1 cellular context compared by ENCODE assay signal in genomic region chr3:133038089-133038730, GRCh38.
TF ChIP-seq lines count a peak whose summit lies in the region.

TSS of gene TMEM108 (plus strand) at chr3:133038391.

TF ChIP-seq in K562, 482 proteins besides CTCF, POLR2A, EP300 and RAD21 (continued from another document and continues in another):
- no peak for TF ChIP-seq AFF1 (IDR thresholded peaks at IDR 0.05; ENCODE audit: low read depth in 1 of 2, partially characterized antibody in 2 of 2)
- no peak for TF ChIP-seq ZNF584 (CRISPR knock-in tag; IDR thresholded peaks at IDR 0.05; ENCODE audit: low read depth)
- no peak for TF ChIP-seq MLLT1 (IDR thresholded peaks at IDR 0.05)
- TF ChIP-seq ZFP91 (CRISPR knock-in tag; IDR thresholded peaks at IDR 0.05) = no peak
- no peak for TF ChIP-seq ETS1 (conservative IDR thresholded peaks at IDR 0.05; ENCODE audit: control insufficient read depth, low read depth, low read length)
- TF ChIP-seq ZNF740 (CRISPR knock-in tag; IDR thresholded peaks at IDR 0.05) = no peak
- TF ChIP-seq ZNF740 (tag; IDR thresholded peaks at IDR 0.05) = no peak
- no peak for TF ChIP-seq ZFX (CRISPR knock-in tag; IDR thresholded peaks at IDR 0.05)
- TF ChIP-seq ZNF174 (CRISPR knock-in tag; IDR thresholded peaks at IDR 0.05) = no peak
- TF ChIP-seq ZNF280B (CRISPR knock-in tag; IDR thresholded peaks at IDR 0.05) = no peak
- TF ChIP-seq ZNF561 (CRISPR knock-in tag; conservative IDR thresholded peaks at IDR 0.05) = no peak
- no peak for TF ChIP-seq NR4A1 (CRISPR knock-in tag; IDR thresholded peaks at IDR 0.05)
- TF ChIP-seq NR4A1 (tag; IDR thresholded peaks at IDR 0.05) = no peak
- no peak for TF ChIP-seq PHTF2 (CRISPR knock-in tag; IDR thresholded peaks at IDR 0.05)
- no peak for TF ChIP-seq U2AF1 (optimal IDR thresholded peaks at IDR 0.05; ENCODE audit: low read depth, low read length)
- no peak for TF ChIP-seq TBP (optimal IDR thresholded peaks at IDR 0.05; ENCODE audit: low read depth, low read length)
- no peak for TF ChIP-seq C11orf30 (IDR thresholded peaks at IDR 0.05; ENCODE audit: low read depth)
- TF ChIP-seq CHD2 (IDR thresholded peaks at IDR 0.05; ENCODE audit: low read depth, low read length) = no peak
- TF ChIP-seq ZBTB17 (CRISPR knock-in tag; IDR thresholded peaks at IDR 0.05) = no peak
- TF ChIP-seq ESRRB (CRISPR knock-in tag; IDR thresholded peaks at IDR 0.05; ENCODE audit: borderline replicate concordance) = no peak
- no peak for TF ChIP-seq SPI1 (IDR thresholded peaks at IDR 0.05; ENCODE audit: borderline replicate concordance, low read depth, low read length)
- peak; percentile 16 for TF ChIP-seq MEIS2 (IDR thresholded peaks at IDR 0.05; ENCODE audit: partially characterized antibody)
- TF ChIP-seq TCF7L2 (IDR thresholded peaks at IDR 0.05; ENCODE audit: low read depth, low read length) = no peak
- TF ChIP-seq XRCC4 (IDR thresholded peaks at IDR 0.05; ENCODE audit: extremely low read depth, insufficient read depth, insufficient read length) = no peak
- TF ChIP-seq YY1 (IDR thresholded peaks at IDR 0.05; ENCODE audit: borderline replicate concordance in 1 of 3, control insufficient read depth in 1 of 3, extremely low read depth in 1 of 3, insufficient read depth in 3 of 3, insufficient read length in 1 of 3, insufficient replicate concordance in 2 of 3, low read depth in 1 of 3, low read length in 2 of 3) = no peak
- TF ChIP-seq ZSCAN32 (CRISPR knock-in tag; IDR thresholded peaks at IDR 0.05) = no peak
- no peak for TF ChIP-seq ZNF280A (IDR thresholded peaks at IDR 0.05; ENCODE audit: low read depth, partially characterized antibody)
- TF ChIP-seq MAX (CRISPR knock-in tag; IDR thresholded peaks at IDR 0.05) = no peak
- TF ChIP-seq SMAD4 (CRISPR knock-in tag; conservative IDR thresholded peaks at IDR 0.05) = no peak
- no peak for TF ChIP-seq HMG20A (CRISPR knock-in tag; conservative IDR thresholded peaks at IDR 0.05)
- TF ChIP-seq TAF15 (IDR thresholded peaks at IDR 0.05; ENCODE audit: low read depth, low read length) = no peak
- no peak for TF ChIP-seq ZSCAN29 (IDR thresholded peaks at IDR 0.05)
- TF ChIP-seq NCOA1 (IDR thresholded peaks at IDR 0.05; ENCODE audit: low read depth) = no peak
- no peak for TF ChIP-seq ETV1 (tag; conservative IDR thresholded peaks at IDR 0.05; ENCODE audit: low read depth)
- no peak for TF ChIP-seq ZNF23 (CRISPR knock-in tag; IDR thresholded peaks at IDR 0.05)
- TF ChIP-seq ZNF12 (CRISPR knock-in tag; IDR thresholded peaks at IDR 0.05) = no peak
- no peak for TF ChIP-seq SRSF1 (IDR thresholded peaks at IDR 0.05; ENCODE audit: low read depth, low read length)
- TF ChIP-seq RFX1 (IDR thresholded peaks at IDR 0.05) = no peak
- no peak for TF ChIP-seq NFE2L1 (tag; IDR thresholded peaks at IDR 0.05; ENCODE audit: borderline replicate concordance, low read depth)
- TF ChIP-seq ID3 (CRISPR knock-in tag; IDR thresholded peaks at IDR 0.05) = no peak
- TF ChIP-seq ID3 (tag; IDR thresholded peaks at IDR 0.05) = no peak
- TF ChIP-seq PHF8 (IDR thresholded peaks at IDR 0.05; ENCODE audit: borderline replicate concordance, low read length) = no peak
- TF ChIP-seq TOE1 (IDR thresholded peaks at IDR 0.05; ENCODE audit: borderline replicate concordance) = peak; percentile 89; the same call in 1 of the 2 replicates
- TF ChIP-seq TOE1 (CRISPR knock-in tag; IDR thresholded peaks at IDR 0.05; ENCODE audit: borderline replicate concordance, low read depth) = no peak
- TF ChIP-seq SNRNP70 (optimal IDR thresholded peaks at IDR 0.05; ENCODE audit: low read depth, low read length) = no peak
- TF ChIP-seq ERF (CRISPR knock-in tag; IDR thresholded peaks at IDR 0.05) = no peak
- no peak for TF ChIP-seq SOX6 (IDR thresholded peaks at IDR 0.05)
- TF ChIP-seq ZBTB2 (IDR thresholded peaks at IDR 0.05) = no peak
- no peak for TF ChIP-seq SIN3A (IDR thresholded peaks at IDR 0.05; ENCODE audit: borderline replicate concordance in 2 of 2, control insufficient read depth in 1 of 2, low read depth in 2 of 2, low read length in 2 of 2)
- peak in 1 of 2 experiments; percentile 69; a peak in 1 of 4 replicates for TF ChIP-seq MAZ (CRISPR knock-in tag; conservative IDR thresholded peaks at IDR 0.05 in 1 of 2, IDR thresholded peaks at IDR 0.05 in 1 of 2)
- TF ChIP-seq ARID2 (IDR thresholded peaks at IDR 0.05) = no peak
- no peak for TF ChIP-seq NFXL1 (CRISPR knock-in tag; IDR thresholded peaks at IDR 0.05)
- TF ChIP-seq BRD9 (IDR thresholded peaks at IDR 0.05; ENCODE audit: low read depth, partially characterized antibody) = no peak
- TF ChIP-seq KDM4B (IDR thresholded peaks at IDR 0.05; ENCODE audit: borderline replicate concordance in 2 of 2, low read depth in 1 of 2) = no peak; a peak in 1 of 4 replicates
- no peak for TF ChIP-seq ZNF512 (tag; IDR thresholded peaks at IDR 0.05)
